18 cellular contexts compared by ENCODE assay signal in the genomic region with DNA sequence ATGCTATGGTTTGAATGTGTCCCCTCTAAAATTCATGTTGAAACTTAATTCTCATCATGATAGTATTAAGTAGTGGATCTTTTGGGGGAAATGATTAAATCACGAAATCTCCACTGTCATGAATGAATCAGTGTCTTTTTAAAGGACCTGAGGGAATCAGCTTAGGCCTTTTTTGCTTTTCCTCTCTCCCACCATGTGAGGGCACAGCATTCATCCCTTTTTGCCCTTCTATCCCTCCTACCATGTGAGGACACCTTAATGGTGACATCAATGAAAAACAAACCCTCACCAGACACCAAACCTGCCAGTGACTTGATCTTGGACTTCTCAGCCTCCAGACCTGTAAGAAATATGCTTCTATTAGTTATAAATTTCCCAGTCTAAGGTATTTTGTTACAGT.
"Had no signal": no experiment of that assay in that cellular context is flagged by ENCODE, and none has a peak within 500 bp of the region (broad histone marks: within the 10 kb centered on the region; RNA-seq: fewer than 3 reads in every experiment).

No MANE protein-coding gene starts in this region.

- H3K4me3 Mint-ChIP-seq: activated naive CD4-positive, alpha-beta T cell treated with anti-CD3 and anti-CD28 coated beads for 36 hours; activated naive CD8-positive, alpha-beta T cell treated with anti-CD3 and anti-CD28 coated beads, Interleukin-2, amount 50 U/mL, for 24 hours; natural killer cell treated with Interleukin-12 subunit alpha and Interleukin-12 subunit beta and Interleukin-15 and Interleukin-18, amount 100 ng/mL, for 72 hours; stimulated activated naive CD8-positive, alpha-beta T cell treated with anti-CD3 and anti-CD28 coated beads, Interleukin-15, Interleukin-2, amounts not matched to agents 100 ng/mL and 50 ng/mL, for 24 hours had no signal

- H3K9me3 ChIP-seq: spleen, suprapubic skin had no signal

- H3K27me3 ChIP-seq: spleen, suprapubic skin had no signal

- DNase-seq: activated CD4-positive, CD25-positive, alpha-beta regulatory T cell treated with anti-CD3 and anti-CD28 coated beads, Interleukin-2, amount 50 U/mL, for 72 hours; activated naive CD4-positive, alpha-beta T cell treated with anti-CD3 and anti-CD28 coated beads for 36 hours; activated naive CD8-positive, alpha-beta T cell treated with anti-CD3 and anti-CD28 coated beads, Interleukin-2, amount 50 U/mL, for 24 hours; aorta; dermis blood vessel endothelial cell; erythroblast; islet precursor cell; left ventricle myocardium superior; mesenchymal stem cell; spleen; T-helper 9 cell; trophoblast cell had no signal

- H3K4me1 Mint-ChIP-seq: activated naive CD8-positive, alpha-beta T cell treated with anti-CD3 and anti-CD28 coated beads, Interleukin-2, amount 50 U/mL, for 24 hours had no signal

- H3K27ac Mint-ChIP-seq: activated naive CD4-positive, alpha-beta T cell treated with anti-CD3 and anti-CD28 coated beads for 36 hours; activated naive CD8-positive, alpha-beta T cell treated with anti-CD3 and anti-CD28 coated beads, Interleukin-2, amount 50 U/mL, for 24 hours; activated T-helper 2 cell treated with anti-CD3 and anti-CD28 coated beads, Interferon-gamma antibody, Interleukin-2, Interleukin-4, amounts not matched to agents 10 μg/mL and 5 μg/mL and 100 μg/mL, durations not matched to agents 14 hours and 24 hours and 36 hours; natural killer cell treated with Interleukin-12 subunit alpha and Interleukin-12 subunit beta and Interleukin-15 and Interleukin-18, amount 100 ng/mL, for 72 hours; stimulated activated naive CD8-positive, alpha-beta T cell treated with anti-CD3 and anti-CD28 coated beads, Interleukin-15, Interleukin-2, amounts not matched to agents 100 ng/mL and 50 ng/mL, for 24 hours had no signal

- H3K27ac ChIP-seq: spleen, suprapubic skin had no signal

- ATAC-seq: activated naive CD8-positive, alpha-beta T cell treated with anti-CD3 and anti-CD28 coated beads, Interleukin-2, amount 50 U/mL, for 24 hours; left ventricle myocardium superior; sciatic nerve had no signal

- H3K4me1 ChIP-seq: spleen, suprapubic skin had no signal

- H3K36me3 Mint-ChIP-seq: natural killer cell treated with Interleukin-12 subunit alpha and Interleukin-12 subunit beta and Interleukin-15 and Interleukin-18, amount 100 ng/mL, for 72 hours had no signal

- H3K36me3 ChIP-seq: spleen, suprapubic skin had no signal

- H3K9me3 Mint-ChIP-seq: activated naive CD4-positive, alpha-beta T cell treated with anti-CD3 and anti-CD28 coated beads for 36 hours; activated naive CD8-positive, alpha-beta T cell treated with anti-CD3 and anti-CD28 coated beads, Interleukin-2, amount 50 U/mL, for 24 hours; activated T-helper 2 cell treated with anti-CD3 and anti-CD28 coated beads, Interferon-gamma antibody, Interleukin-2, Interleukin-4, amounts not matched to agents 10 μg/mL and 5 μg/mL and 100 μg/mL, durations not matched to agents 14 hours and 24 hours and 36 hours; natural killer cell treated with Interleukin-12 subunit alpha and Interleukin-12 subunit beta and Interleukin-15 and Interleukin-18, amount 100 ng/mL, for 72 hours; stimulated activated naive CD8-positive, alpha-beta T cell treated with anti-CD3 and anti-CD28 coated beads, Interleukin-15, Interleukin-2, amounts not matched to agents 100 ng/mL and 50 ng/mL, for 24 hours had no signal

- H3K4me3 ChIP-seq: spleen, suprapubic skin had no signal

- H3K27me3 Mint-ChIP-seq: progenitor cell of endocrine pancreas; stimulated activated naive CD8-positive, alpha-beta T cell treated with anti-CD3 and anti-CD28 coated beads, Interleukin-15, Interleukin-2, amounts not matched to agents 100 ng/mL and 50 ng/mL, for 24 hours had no signal
